In genomic region chr13:114077938-114078335, GRCh38 we compare ENCODE assay signal across 8 cellular contexts. TPM values are rescaled to one million over a fixed set of nuclear protein-coding genes. Genes with fewer than 3 reads are reported as not detected.
DNase-seq lines count a peak whose midpoint lies in the region; ATAC-seq and TF ChIP-seq lines count a peak whose summit lies in the region.

No MANE protein-coding gene starts in this region.

- peak overlapping the region; percentile 71 for H3K4me2 ChIP-seq in PC-3 (ENCODE audit: low read length)

- H3K9ac ChIP-seq in PC-3 (ENCODE audit: low read length): no peak overlapping the region

- no peaks in the 10 kb centered on the region for H3K9me3 ChIP-seq in PC-3 (ENCODE audit: low read length)

- H3K27ac ChIP-seq in C4-2B: peak overlapping the region; percentile 20; the same call in 1 of the 2 replicates
- peak overlapping the region; percentile 78 for H3K27ac ChIP-seq in PC-3 (ENCODE audit: low read length)

- H3K4me3 ChIP-seq in PC-3 (ENCODE audit: low read length): peak overlapping the region; percentile 28; the same call in 1 of the 2 replicates

- POLR2A ChIA-PET in PC-3 (lab: Charles Lee; ENCODE audit: unreplicated experiment): no interaction called here

- no peak for DNase-seq in PC-3
- peak; percentile 75 for DNase-seq in fibroblast of the conjunctiva (ENCODE audit: low read depth)
- DNase-seq in natural killer cell treated with Interleukin-12 subunit alpha and Interleukin-12 subunit beta and Interleukin-15 and Interleukin-18, amount 100 ng/mL, for 72 hours (ENCODE audit: low spot score): no peak
- no peak for DNase-seq in stimulated activated CD8-positive, alpha-beta memory T cell treated with anti-CD3 and anti-CD28 coated beads, Interleukin-4, amount 100 ng/mL, for 48 hours
- no peak for DNase-seq in stimulated activated naive B cell treated with anti-CD40 and anti-IgM and Interleukin-4, amounts not matched to agents 10 μg/mL and 1 μg/mL and 100 μg/mL, for 72 hours
- DNase-seq in GM20000 (ENCODE audit: low spot score): no peak

- ATAC-seq in PC-3 (no peak), GM21619 (IDR thresholded peaks at IDR 0.05; ENCODE audit: unreplicated experiment) (no peak)
- ATAC-seq in natural killer cell treated with Interleukin-12 subunit alpha and Interleukin-12 subunit beta and Interleukin-15 and Interleukin-18, amount 100 ng/mL, for 72 hours: peak; percentile 64 to 76
- no peak for ATAC-seq in stimulated activated naive B cell treated with anti-CD40 and anti-IgM and Interleukin-4, amounts not matched to agents 10 μg/mL and 1 μg/mL and 100 μg/mL, for 72 hours (replicated peaks)

- H3K4me3 Mint-ChIP-seq in natural killer cell treated with Interleukin-12 subunit alpha and Interleukin-12 subunit beta and Interleukin-15 and Interleukin-18, amount 100 ng/mL, for 72 hours: peak overlapping the region; percentile 36
- H3K4me3 Mint-ChIP-seq in stimulated activated naive B cell treated with anti-CD40 and anti-IgM and Interleukin-4, amounts not matched to agents 10 μg/mL and 1 μg/mL and 100 μg/mL, for 72 hours: no peak overlapping the region

- no peaks in the 10 kb centered on the region for H3K27me3 Mint-ChIP-seq in natural killer cell treated with Interleukin-12 subunit alpha and Interleukin-12 subunit beta and Interleukin-15 and Interleukin-18, amount 100 ng/mL, for 72 hours
- no peaks in the 10 kb centered on the region for H3K27me3 Mint-ChIP-seq in stimulated activated naive B cell treated with anti-CD40 and anti-IgM and Interleukin-4, amounts not matched to agents 10 μg/mL and 1 μg/mL and 100 μg/mL, for 72 hours

- H4K20me1 ChIP-seq in PC-3 (ENCODE audit: low read length): no peaks in the 10 kb centered on the region; the same call in 1 of the 2 replicates

- H3K27ac Mint-ChIP-seq in natural killer cell treated with Interleukin-12 subunit alpha and Interleukin-12 subunit beta and Interleukin-15 and Interleukin-18, amount 100 ng/mL, for 72 hours: peak overlapping the region; percentile 57 to 82
- no peak overlapping the region for H3K27ac Mint-ChIP-seq in stimulated activated naive B cell treated with anti-CD40 and anti-IgM and Interleukin-4, amounts not matched to agents 10 μg/mL and 1 μg/mL and 100 μg/mL, for 72 hours

- no peaks in the 10 kb centered on the region for H3K27me3 ChIP-seq in PC-3 (ENCODE audit: low read length)

- H3K36me3 Mint-ChIP-seq in natural killer cell treated with Interleukin-12 subunit alpha and Interleukin-12 subunit beta and Interleukin-15 and Interleukin-18, amount 100 ng/mL, for 72 hours: no peaks in the 10 kb centered on the region
- peaks cover 14 to 17% of the 10 kb centered on the region in 2 donors for H3K36me3 Mint-ChIP-seq in stimulated activated naive B cell treated with anti-CD40 and anti-IgM and Interleukin-4, amounts not matched to agents 10 μg/mL and 1 μg/mL and 100 μg/mL, for 72 hours

- no peaks in the 10 kb centered on the region for H3K36me3 ChIP-seq in PC-3 (ENCODE audit: low read depth, low read length)

- H3K4me1 ChIP-seq in PC-3 (ENCODE audit: insufficient read depth, low read length): peaks cover 15% of the 10 kb centered on the region

- H2AFZ ChIP-seq in PC-3 (ENCODE audit: low read length): no peak overlapping the region

- no peaks in the 10 kb centered on the region for H3K9me2 ChIP-seq in PC-3 (replicated peaks; ENCODE audit: low read length)

- TF ChIP-seq CTCF in C4-2B (conservative IDR thresholded peaks at IDR 0.05): no peak
- no peak for TF ChIP-seq CTCF in PC-3 (conservative IDR thresholded peaks at IDR 0.05; ENCODE audit: low read depth, low read length)
- no peak for TF ChIP-seq CTCF in GM20000 (IDR thresholded peaks at IDR 0.05; ENCODE audit: extremely low read depth, missing control alignments)

- intact Hi-C loops in PC-3 (cut with micrococcal nuclease): no loop called here

- BruUV-seq in PC-3 (replicated peaks; lab: Mats Ljungman, UMichigan): no TSS peak

- H3F3A ChIP-seq in PC-3 (ENCODE audit: low read length, unreplicated experiment): no peaks in the 10 kb centered on the region

- H3K9me3 Mint-ChIP-seq in natural killer cell treated with Interleukin-12 subunit alpha and Interleukin-12 subunit beta and Interleukin-15 and Interleukin-18, amount 100 ng/mL, for 72 hours: no peaks in the 10 kb centered on the region
- H3K9me3 Mint-ChIP-seq in stimulated activated naive B cell treated with anti-CD40 and anti-IgM and Interleukin-4, amounts not matched to agents 10 μg/mL and 1 μg/mL and 100 μg/mL, for 72 hours: no peaks in the 10 kb centered on the region

- peaks cover 31 to 47% of the 10 kb centered on the region in 2 donors for H3K4me1 Mint-ChIP-seq in natural killer cell treated with Interleukin-12 subunit alpha and Interleukin-12 subunit beta and Interleukin-15 and Interleukin-18, amount 100 ng/mL, for 72 hours (ENCODE audit: low read depth in 2 of 2)
- peaks cover 9 to 38% of the 10 kb centered on the region in 2 donors for H3K4me1 Mint-ChIP-seq in stimulated activated naive B cell treated with anti-CD40 and anti-IgM and Interleukin-4, amounts not matched to agents 10 μg/mL and 1 μg/mL and 100 μg/mL, for 72 hours

- peaks cover 14% of the 10 kb centered on the region; the same call in 1 of the 2 replicates for H3K79me2 ChIP-seq in PC-3 (ENCODE audit: low read length)

- CTCF ChIA-PET in PC-3 (lab: Charles Lee): no interaction called here

RNA-seq across cellular contexts. Expression of gene RASA3, which starts 54.5 kb away (rescaled TPM):
- 9.1 and 9.4 TPM in 2 replicates for total RNA-seq in PC-3 (2014; rRNA removed)
- 10 to 100 TPM in 1 of 2 donors, 1 to 10 TPM in 1; 6.9 to 11.7 TPM for total RNA-seq in natural killer cell treated with Interleukin-12 subunit alpha and Interleukin-12 subunit beta and Interleukin-15 and Interleukin-18, amount 100 ng/mL, for 72 hours

Comparison
In these comparisons a context has a peak if more than half of its experiments do, and no peak if none do; other contexts are left out.
1. ATAC-seq: peak in natural killer cell treated with Interleukin-12 subunit alpha and Interleukin-12 subunit beta and Interleukin-15 and Interleukin-18, amount 100 ng/mL, for 72 hours (2 of 2); none in PC-3 (single experiment), GM21619 (single experiment) and stimulated activated naive B cell treated with anti-CD40 and anti-IgM and Interleukin-4, amounts not matched to agents 10 μg/mL and 1 μg/mL and 100 μg/mL, for 72 hours (0 of 2).